8 cellular contexts compared by ENCODE assay signal in genomic region chr1:85047472-85048295, GRCh38. TPM values are rescaled to one million over a fixed set of nuclear protein-coding genes. Genes with fewer than 3 reads are reported as not detected.
DNase-seq lines count a peak whose midpoint lies in the region; ATAC-seq, FAIRE-seq and TF ChIP-seq lines count a peak whose summit lies in the region.

No MANE protein-coding gene starts in this region.

- H3K4me3 Mint-ChIP-seq in endothelial cell (ENCODE audit: unreplicated experiment): no peak overlapping the region
- peak overlapping the region; percentile 40 for H3K4me3 Mint-ChIP-seq in natural killer cell treated with Interleukin-12 subunit alpha and Interleukin-12 subunit beta and Interleukin-15 and Interleukin-18, amount 100 ng/mL, for 72 hours

- H3K4me1 ChIP-seq in A549: no peaks in the 10 kb centered on the region
- peaks cover 8% of the 10 kb centered on the region for H3K4me1 ChIP-seq in OCI-LY1 (ENCODE audit: insufficient read depth, low read length, severe bottlenecking)

- FAIRE-seq in A549 (lab: Jason Lieb, UNC): no peak

- H3K27me3 Mint-ChIP-seq in endothelial cell (ENCODE audit: unreplicated experiment): peaks cover 8% of the 10 kb centered on the region
- peaks cover 28 to 57% of the 10 kb centered on the region in 2 donors for H3K27me3 Mint-ChIP-seq in natural killer cell treated with Interleukin-12 subunit alpha and Interleukin-12 subunit beta and Interleukin-15 and Interleukin-18, amount 100 ng/mL, for 72 hours

- DNase-seq in A549 (ENCODE audit: low read depth in 1 of 2, low spot score in 1 of 2): peak; percentile 6 to 7
- DNase-seq in GM13976 (ENCODE audit: low spot score): peak; percentile 68
- peak; percentile 16 for DNase-seq in endothelial cell (ENCODE audit: low spot score)
- no peak for DNase-seq in natural killer cell treated with Interleukin-12 subunit alpha and Interleukin-12 subunit beta and Interleukin-15 and Interleukin-18, amount 100 ng/mL, for 72 hours (ENCODE audit: low spot score)
- no peak for DNase-seq in nucleus accumbens (lab: John Stamatoyannopoulos, UW)
- DNase-seq in NCI-H446 treated with DMSO at 0.1 percent for 48 hours (lab: John Stamatoyannopoulos, UW): no peak

- WGBS in A549 (ENCODE audit: missing lambda C conversion rate): 80% methylated on average over 22 of the region's 55 CpGs

- H3K79me2 ChIP-seq in OCI-LY1 (ENCODE audit: insufficient read depth, low read length): no peaks in the 10 kb centered on the region

- H3K36me3 Mint-ChIP-seq in endothelial cell (ENCODE audit: low read depth, unreplicated experiment): no peaks in the 10 kb centered on the region
- no peaks in the 10 kb centered on the region for H3K36me3 Mint-ChIP-seq in natural killer cell treated with Interleukin-12 subunit alpha and Interleukin-12 subunit beta and Interleukin-15 and Interleukin-18, amount 100 ng/mL, for 72 hours

- H3K4me3 ChIP-seq in A549 (peak overlapping the region; percentile 61), OCI-LY1 (ENCODE audit: low read depth, low read length, poor library complexity, severe bottlenecking) (peak overlapping the region; percentile 53)

- in situ Hi-C loops in GM13976 (cut with MboI; ENCODE audit: low sequenced_read_pairs, unreplicated experiment): no loop called here

- H3K9me2 ChIP-seq in OCI-LY1 (ENCODE audit: low read depth, low read length): no peaks in the 10 kb centered on the region

- no peaks in the 10 kb centered on the region for H3K9me3 Mint-ChIP-seq in endothelial cell (ENCODE audit: unreplicated experiment)
- no peaks in the 10 kb centered on the region for H3K9me3 Mint-ChIP-seq in natural killer cell treated with Interleukin-12 subunit alpha and Interleukin-12 subunit beta and Interleukin-15 and Interleukin-18, amount 100 ng/mL, for 72 hours

- CTCF ChIA-PET in A549 (lab: Yijun Ruan, JAX): interaction anchor here (0.7 to 1.6 kb wide), 3 partner anchors 10 to 103 kb away, joined by 3 to 5 read pairs (median 3); no protein-coding TSS in a partner anchor

- H3K9me3 ChIP-seq in A549 (no peaks in the 10 kb centered on the region), OCI-LY1 (ENCODE audit: low read length) (no peaks in the 10 kb centered on the region)

- no peaks in the 10 kb centered on the region for H3K36me3 ChIP-seq in OCI-LY1 (ENCODE audit: insufficient read depth, low read length)

- no peak overlapping the region for H2AFZ ChIP-seq in OCI-LY1 (ENCODE audit: low read length)

- peaks cover 11% of the 10 kb centered on the region; the same call in 1 of the 2 replicates for H3K27me3 ChIP-seq in OCI-LY1 (ENCODE audit: insufficient read depth, low read length)

- H3F3A ChIP-seq in OCI-LY1 (ENCODE audit: insufficient read depth, low read length): peaks cover 3% of the 10 kb centered on the region; the same call in 1 of the 2 replicates

- TF ChIP-seq POLR2A in A549 (IDR thresholded peaks at IDR 0.05; ENCODE audit: low read length): no peak

- no peak overlapping the region for H3K27ac Mint-ChIP-seq in endothelial cell (ENCODE audit: unreplicated experiment)
- no peak overlapping the region for H3K27ac Mint-ChIP-seq in natural killer cell treated with Interleukin-12 subunit alpha and Interleukin-12 subunit beta and Interleukin-15 and Interleukin-18, amount 100 ng/mL, for 72 hours

- POLR2A ChIA-PET in A549 (lab: Yijun Ruan, JAX): interaction anchor here (1.0 to 1.3 kb wide), 2 partner anchors 11 to 154 kb away, joined by 3 to 4 read pairs; no protein-coding TSS in a partner anchor

- no peaks in the 10 kb centered on the region for H4K20me1 ChIP-seq in OCI-LY1 (ENCODE audit: insufficient read depth, low read length)

- no peak for TF ChIP-seq EP300 in A549 (IDR thresholded peaks at IDR 0.05)

- TF ChIP-seq CTCF in A549 (IDR thresholded peaks at IDR 0.05) (no peak), GM13976 (IDR thresholded peaks at IDR 0.05; ENCODE audit: borderline replicate concordance, control extremely low read depth, extremely low read depth, insufficient read depth, missing control alignments) (no peak), OCI-LY1 (IDR thresholded peaks at IDR 0.05; ENCODE audit: low read length) (no peak), endothelial cell (IDR thresholded peaks at IDR 0.05; ENCODE audit: unreplicated experiment) (no peak)

- no peak for TF ChIP-seq RAD21 in A549 (conservative IDR thresholded peaks at IDR 0.05 in 1 of 2, IDR thresholded peaks at IDR 0.05 in 1 of 2)

- peak overlapping the region; percentile 53 for H3K4me2 ChIP-seq in A549
- peak overlapping the region; percentile 52 for H3K4me2 ChIP-seq in OCI-LY1 (ENCODE audit: low read length)

- ATAC-seq in A549 (peak; percentile 90), HG02840 (IDR thresholded peaks at IDR 0.05; ENCODE audit: low FRiP score, unreplicated experiment) (peak; percentile 56)
- ATAC-seq in natural killer cell treated with Interleukin-12 subunit alpha and Interleukin-12 subunit beta and Interleukin-15 and Interleukin-18, amount 100 ng/mL, for 72 hours: peak; percentile 66 to 73

- peaks cover 10% of the 10 kb centered on the region for H3K4me1 Mint-ChIP-seq in endothelial cell (ENCODE audit: unreplicated experiment)
- peaks cover 0 to 5% of the 10 kb centered on the region in 2 donors for H3K4me1 Mint-ChIP-seq in natural killer cell treated with Interleukin-12 subunit alpha and Interleukin-12 subunit beta and Interleukin-15 and Interleukin-18, amount 100 ng/mL, for 72 hours (ENCODE audit: low read depth in 2 of 2)

- no peak overlapping the region for H3K9ac ChIP-seq in OCI-LY1 (ENCODE audit: low read length)

- peak overlapping the region; percentile 67 to 93 for H3K27ac ChIP-seq in A549
- no peak overlapping the region for H3K27ac ChIP-seq in OCI-LY1 (ENCODE audit: low read depth, low read length, poor library complexity, severe bottlenecking)

TF ChIP-seq in A549, 52 proteins besides CTCF, POLR2A, EP300 and RAD21 (continues in another document):
- no peak for TF ChIP-seq E2F6 (IDR thresholded peaks at IDR 0.05; ENCODE audit: borderline replicate concordance, low read depth)
- no peak for TF ChIP-seq HOXB5 (CRISPR knock-in tag; IDR thresholded peaks at IDR 0.05)
- TF ChIP-seq CHD4 (IDR thresholded peaks at IDR 0.05; ENCODE audit: borderline replicate concordance): no peak
- TF ChIP-seq USF2 (IDR thresholded peaks at IDR 0.05): no peak
- TF ChIP-seq, protein P1, sequence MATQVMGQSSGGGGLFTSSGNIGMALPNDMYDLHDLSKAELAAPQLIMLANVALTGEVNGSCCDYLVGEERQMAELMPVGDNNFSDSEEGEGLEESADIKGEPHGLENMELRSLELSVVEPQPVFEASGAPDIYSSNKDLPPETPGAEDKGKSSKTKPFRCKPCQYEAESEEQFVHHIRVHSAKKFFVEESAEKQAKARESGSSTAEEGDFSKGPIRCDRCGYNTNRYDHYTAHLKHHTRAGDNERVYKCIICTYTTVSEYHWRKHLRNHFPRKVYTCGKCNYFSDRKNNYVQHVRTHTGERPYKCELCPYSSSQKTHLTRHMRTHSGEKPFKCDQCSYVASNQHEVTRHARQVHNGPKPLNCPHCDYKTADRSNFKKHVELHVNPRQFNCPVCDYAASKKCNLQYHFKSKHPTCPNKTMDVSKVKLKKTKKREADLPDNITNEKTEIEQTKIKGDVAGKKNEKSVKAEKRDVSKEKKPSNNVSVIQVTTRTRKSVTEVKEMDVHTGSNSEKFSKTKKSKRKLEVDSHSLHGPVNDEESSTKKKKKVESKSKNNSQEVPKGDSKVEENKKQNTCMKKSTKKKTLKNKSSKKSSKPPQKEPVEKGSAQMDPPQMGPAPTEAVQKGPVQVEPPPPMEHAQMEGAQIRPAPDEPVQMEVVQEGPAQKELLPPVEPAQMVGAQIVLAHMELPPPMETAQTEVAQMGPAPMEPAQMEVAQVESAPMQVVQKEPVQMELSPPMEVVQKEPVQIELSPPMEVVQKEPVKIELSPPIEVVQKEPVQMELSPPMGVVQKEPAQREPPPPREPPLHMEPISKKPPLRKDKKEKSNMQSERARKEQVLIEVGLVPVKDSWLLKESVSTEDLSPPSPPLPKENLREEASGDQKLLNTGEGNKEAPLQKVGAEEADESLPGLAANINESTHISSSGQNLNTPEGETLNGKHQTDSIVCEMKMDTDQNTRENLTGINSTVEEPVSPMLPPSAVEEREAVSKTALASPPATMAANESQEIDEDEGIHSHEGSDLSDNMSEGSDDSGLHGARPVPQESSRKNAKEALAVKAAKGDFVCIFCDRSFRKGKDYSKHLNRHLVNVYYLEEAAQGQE (IDR thresholded peaks at IDR 0.05): no peak

RNA-seq across cellular contexts. Expression of gene MCOLN3, which starts 0.6 kb away (rescaled TPM):
- polyA plus RNA-seq in A549 (2011; rRNA removed) (5.8 and 6.7 TPM in 2 replicates), A549 (2017; fragmentation: RNase III; extraction: RNeasy Plus Mini Kit Qiagen cat#74134 plus additional on column Dnase treatment) (3.0 to 4.2 TPM (median 3.6 TPM) in 3 replicates)
- polyA plus RNA-seq in A549 (2012; cell fraction: cytosol; rRNA removed): 0.79 and 0.85 TPM in 2 replicates
- polyA plus RNA-seq in A549 (2012; cell fraction: nucleus; rRNA removed): 2.9 and 5.1 TPM in 2 replicates
- polyA minus RNA-seq in A549 (2011; rRNA and poly(A)+ RNA removed): 0.73 and 0.91 TPM in 2 replicates
- 0.90 TPM for total RNA-seq in endothelial cell (ENCODE audit: unreplicated experiment)
- total RNA-seq in natural killer cell treated with Interleukin-12 subunit alpha and Interleukin-12 subunit beta and Interleukin-15 and Interleukin-18, amount 100 ng/mL, for 72 hours: under 1 TPM in 1 of 2 donors, not detected in 1; 0.31 TPM

RNA-seq across cellular contexts. Expression of gene MCOLN2, which starts 50.8 kb away (rescaled TPM):
- 4.4 and 4.6 TPM in 2 replicates for polyA plus RNA-seq in A549 (2011; rRNA removed)
- 0.81 and 1.1 TPM in 2 replicates for polyA plus RNA-seq in A549 (2012; cell fraction: cytosol; rRNA removed)
- 1.9 and 2.7 TPM in 2 replicates for polyA plus RNA-seq in A549 (2012; cell fraction: nucleus; rRNA removed)
- 2.0 to 3.1 TPM (median 2.5 TPM) in 3 replicates for polyA plus RNA-seq in A549 (2017; fragmentation: RNase III; extraction: RNeasy Plus Mini Kit Qiagen cat#74134 plus additional on column Dnase treatment)
- 0.79 and 1.4 TPM in 2 replicates for polyA minus RNA-seq in A549 (2011; rRNA and poly(A)+ RNA removed)
- 0.64 TPM for total RNA-seq in endothelial cell (ENCODE audit: unreplicated experiment)
- 100 to 1,000 TPM in 1 of 2 donors, 10 to 100 TPM in 1; 35.5 to 117 TPM for total RNA-seq in natural killer cell treated with Interleukin-12 subunit alpha and Interleukin-12 subunit beta and Interleukin-15 and Interleukin-18, amount 100 ng/mL, for 72 hours

Comparison
In these comparisons a context has a peak if more than half of its experiments do, and no peak if none do; other contexts are left out.
1. DNase-seq: peak in A549 (2 of 2), GM13976 (single experiment) and endothelial cell (single experiment); none in natural killer cell treated with Interleukin-12 subunit alpha and Interleukin-12 subunit beta and Interleukin-15 and Interleukin-18, amount 100 ng/mL, for 72 hours (single experiment), nucleus accumbens (0 of 56) and NCI-H446 treated with DMSO at 0.1 percent for 48 hours (single experiment).
2. RNA of gene MCOLN2, which starts 50.8 kb away (total RNA-seq): 35.5 to 117 TPM in natural killer cell treated with Interleukin-12 subunit alpha and Interleukin-12 subunit beta and Interleukin-15 and Interleukin-18, amount 100 ng/mL, for 72 hours; 0.64 TPM in endothelial cell (single experiment); every median in the first group is over 10 times any median in the second.
3. Peak in every context shown above with its lines, with median percentiles within 50 percentile points of each other: ATAC-seq.